In the genomic region with DNA sequence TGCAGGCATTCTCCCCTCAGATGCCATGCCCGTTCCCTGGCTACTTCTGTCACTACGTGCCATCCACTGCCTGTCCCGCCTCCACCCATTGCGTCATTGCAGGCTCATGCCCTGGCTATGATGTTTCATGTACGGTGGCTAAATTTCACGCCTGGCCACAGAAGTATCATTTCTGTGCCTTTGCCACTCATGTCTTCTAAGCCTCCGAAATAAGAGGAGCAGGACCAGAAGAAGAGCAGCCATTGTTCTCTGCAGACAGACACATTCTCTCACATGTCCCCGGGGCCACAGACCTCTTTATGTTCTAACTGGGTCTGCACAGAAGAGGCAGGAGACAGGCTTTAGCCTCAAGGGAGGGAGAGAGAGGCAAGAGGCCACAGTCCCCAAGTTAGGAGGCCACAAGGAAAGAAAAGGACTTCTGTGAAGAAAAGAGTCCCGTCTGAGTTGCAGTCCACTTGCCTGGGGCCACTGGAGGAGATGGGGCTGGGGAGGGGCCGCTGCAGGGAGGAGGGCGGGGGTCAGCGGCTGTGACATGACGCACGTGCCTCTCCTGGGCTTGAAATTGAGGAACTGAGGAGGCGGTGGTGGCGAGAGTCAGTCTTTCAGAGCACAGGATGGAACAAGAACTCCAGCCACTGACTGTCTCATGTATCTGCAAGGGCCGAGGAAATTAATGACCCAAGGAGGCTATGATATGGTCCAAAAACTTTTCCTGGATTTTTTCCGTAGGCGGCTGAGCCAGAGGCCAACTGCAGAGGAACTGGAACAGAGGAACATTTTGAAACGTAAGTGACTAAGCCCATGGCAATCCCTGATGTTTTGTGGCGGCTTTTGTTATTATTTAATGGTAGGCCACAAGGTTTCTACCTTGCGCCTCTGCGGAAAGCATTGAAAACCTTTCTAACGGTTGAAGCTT, we compare ENCODE assay signal across 8 cellular contexts. TPM values are rescaled to one million over a fixed set of nuclear protein-coding genes. Genes with fewer than 3 reads are reported as not detected.
DNase-seq lines count a peak whose midpoint lies in the region; ATAC-seq and TF ChIP-seq lines count a peak whose summit lies in the region.

No MANE protein-coding gene starts in this region.

- no peaks in the 10 kb centered on the region for H3K27me3 ChIP-seq in adrenal gland

- no peaks in the 10 kb centered on the region for H3K4me1 ChIP-seq in adrenal gland (replicated peaks in 1 of 2)

- DNase-seq in adrenal gland (peak; percentile 31 to 67 (median 43)), posterior vena cava (ENCODE audit: low spot score) (peak; percentile 91), globus pallidus (ENCODE audit: low spot score) (no peak), activated T-cell treated with anti-CD3 and anti-CD28 coated beads for 4 hours (no peak), HuH-7.5 (ENCODE audit: low spot score) (no peak)

- TF ChIP-seq POLR2A in GM18951 (IDR thresholded peaks at IDR 0.05; ENCODE audit: extremely low read depth, insufficient read depth, insufficient read length) (peak; percentile 70), adrenal gland (IDR thresholded peaks at IDR 0.05) (no peak)

- peak; percentile 58 for ATAC-seq in HG03095 (IDR thresholded peaks at IDR 0.05; ENCODE audit: unreplicated experiment)
- no peak for ATAC-seq in HG03442 (IDR thresholded peaks at IDR 0.05; ENCODE audit: unreplicated experiment)

- 74 to 78% (median 76%) methylated on average over 24 of the region's 24 CpGs for WGBS in adrenal gland, 4 donors

- no peak for TF ChIP-seq CTCF in adrenal gland (IDR thresholded peaks at IDR 0.05)

- intact Hi-C loops in adrenal gland (cut with DNase I) (no loop called here), posterior vena cava (cut with DNase I) (no loop called here)

- in situ Hi-C loops in GM18951 (cut with MboI; ENCODE audit: low sequenced_read_pairs, unreplicated experiment) = no loop called here

- peak overlapping the region in 1 of 5 donors; percentile 14 for H3K27ac ChIP-seq in adrenal gland

- H3K4me3 ChIP-seq in adrenal gland = peak overlapping the region in 1 of 4 donors; percentile 36

- H3K36me3 ChIP-seq in adrenal gland (replicated peaks in 1 of 2) = no peaks in the 10 kb centered on the region

- no peaks in the 10 kb centered on the region for H3K9me3 ChIP-seq in adrenal gland (replicated peaks in 1 of 3)

RNA-seq across cellular contexts. Expression of a gene that starts 55.9 kb away (rescaled TPM):
- 10 to 100 TPM in 6 of 8 donors, 1 to 10 TPM in 2; 8.0 to 19.4 (median 12.4) TPM for total RNA-seq in adrenal gland
- polyA plus RNA-seq in adrenal gland = 10 to 100 TPM in 1 of 3 donors, 1 to 10 TPM in 2; 8.3 to 13.0 (median 8.9) TPM
- total RNA-seq in posterior vena cava = 10 to 100 TPM in 1 of 2 donors, 1 to 10 TPM in 1; 9.9 to 11.9 TPM

Comparison
In these comparisons a context has a peak if more than half of its experiments do, and no peak if none do; other contexts are left out.
1. DNase-seq: peak in adrenal gland (7 of 7) and posterior vena cava (single experiment); none in globus pallidus (single experiment), activated T-cell treated with anti-CD3 and anti-CD28 coated beads for 4 hours (single experiment) and HuH-7.5 (single experiment).